Comparison of ENCODE assay signal across 10 cellular contexts in genomic region chr17:48613862-48614694, GRCh38. TPM values are rescaled to one million over a fixed set of nuclear protein-coding genes. Genes with fewer than 3 reads are reported as not detected.
DNase-seq lines count a peak whose midpoint lies in the region; FAIRE-seq and TF ChIP-seq lines count a peak whose summit lies in the region.
"Had no signal": no experiment of that assay in that cellular context is flagged by ENCODE, and none has a peak within 500 bp of the region (broad histone marks: within the 10 kb centered on the region; RNA-seq: fewer than 3 reads in every experiment).

No MANE protein-coding gene starts in this region.

- peaks cover 36% of the 10 kb centered on the region for H3K4me1 Mint-ChIP-seq in Calu3 (ENCODE audit: low read depth, unreplicated experiment)

- no peak overlapping the region for H4K91ac ChIP-seq in neuronal stem cell (ENCODE audit: low read depth, low read length, poor library complexity)

- no peaks in the 10 kb centered on the region for H3K9me2 ChIP-seq in OCI-LY7 (ENCODE audit: insufficient read depth, low read length)

- H2AFZ ChIP-seq in OCI-LY7 (ENCODE audit: low read length) = no peak overlapping the region
- H2AFZ ChIP-seq in mammary epithelial cell (ENCODE audit: low read depth, low read length) = no peak overlapping the region
- H2AFZ ChIP-seq in neuronal stem cell (ENCODE audit: low read length) = peak overlapping the region; percentile 75

- no peaks in the 10 kb centered on the region for H3K79me1 ChIP-seq in neuronal stem cell (ENCODE audit: low read depth, low read length)

- H3K27ac ChIP-seq in OCI-LY7 (ENCODE audit: low read depth, low read length, poor library complexity, severe bottlenecking) (no peak overlapping the region), mammary epithelial cell (ENCODE audit: insufficient read depth, low read depth, low read length) (no peak overlapping the region), neuronal stem cell (replicated peaks; ENCODE audit: low read length) (no peak overlapping the region)

- H3K9ac ChIP-seq in mammary epithelial cell (ENCODE audit: insufficient read depth, low read length) = no peak overlapping the region
- H3K9ac ChIP-seq in neuronal stem cell (ENCODE audit: low read depth, low read length, poor library complexity) = no peak overlapping the region

- WGBS in mammary epithelial cell (ENCODE audit: low coverage, missing lambda C conversion rate) = 18% methylated on average over 32 of the region's 55 CpGs
- no CpG with 5 or more reads among the region's 55 CpGs for WGBS in neuronal stem cell (ENCODE audit: extremely low coverage in 2 of 2, insufficient read length in 2 of 2, insufficient replicate concordance in 1 of 2), 2 donors

- H3K79me2 ChIP-seq in OCI-LY7 (ENCODE audit: insufficient read depth, low read depth, low read length) (no peaks in the 10 kb centered on the region), mammary epithelial cell (ENCODE audit: insufficient read depth, low read length) (no peaks in the 10 kb centered on the region)

- no peak for TF ChIP-seq CTCF in Calu3 (IDR thresholded peaks at IDR 0.05; ENCODE audit: unreplicated experiment)
- TF ChIP-seq CTCF in OCI-LY7 (conservative IDR thresholded peaks at IDR 0.05; ENCODE audit: low read length) = no peak
- no peak for TF ChIP-seq CTCF in mammary epithelial cell (conservative IDR thresholded peaks at IDR 0.05 in 1 of 2, IDR thresholded peaks at IDR 0.05 in 1 of 2; ENCODE audit: extremely low read depth in 1 of 2, insufficient read depth in 1 of 2, low read depth in 1 of 2, low read length in 2 of 2)

- no peak overlapping the region for H2BK120ac ChIP-seq in neuronal stem cell (ENCODE audit: low read depth, low read length)

- FAIRE-seq in urothelium cell line (lab: Jason Lieb, UNC) = no peak

- peaks cover 26% of the 10 kb centered on the region for H3K4me1 ChIP-seq in OCI-LY7 (ENCODE audit: insufficient read depth, low read length, poor library complexity, severe bottlenecking)
- H3K4me1 ChIP-seq in mammary epithelial cell (ENCODE audit: insufficient read depth, low read length) = peaks cover 14% of the 10 kb centered on the region
- H3K4me1 ChIP-seq in neuronal stem cell (ENCODE audit: control insufficient read depth in 2 of 2, insufficient read depth in 1 of 2, low read depth in 1 of 2, low read length in 2 of 2) = peaks cover 0 to 3% of the 10 kb centered on the region in 2 donors

- no peaks in the 10 kb centered on the region for H3K9me3 Mint-ChIP-seq in Calu3 (ENCODE audit: low read depth, unreplicated experiment)

- H3K4ac ChIP-seq in neuronal stem cell (ENCODE audit: low read length) = no peak overlapping the region

- peak overlapping the region; percentile 74 for H3K27ac Mint-ChIP-seq in Calu3 (ENCODE audit: unreplicated experiment)

- POLR2A ChIA-PET in OCI-LY7 (lab: Charles Lee) = interaction anchor here (0.7 kb wide), 1 partner anchor 15 kb away, joined by 5 read pairs; no protein-coding TSS in a partner anchor

- in situ Hi-C loops in mammary epithelial cell (cut with MboI; ENCODE audit: low sequenced_read_pairs in 2 of 2) = no loop called here
- in situ Hi-C loops in KBM-7 (cut with MboI; ENCODE audit: low pct_unique_long_range_greater_than_20kb, low sequenced_read_pairs) = no loop called here

- peaks cover 45% of the 10 kb centered on the region for H3K27me3 Mint-ChIP-seq in Calu3 (ENCODE audit: unreplicated experiment)

- peak overlapping the region; percentile 88 for H3K4me3 Mint-ChIP-seq in Calu3 (ENCODE audit: low read depth, unreplicated experiment)

- H4K20me1 ChIP-seq in OCI-LY7 (ENCODE audit: insufficient read depth, low read length) (no peaks in the 10 kb centered on the region), mammary epithelial cell (ENCODE audit: insufficient read depth, low read length) (no peaks in the 10 kb centered on the region)

- H3K4me2 ChIP-seq in OCI-LY7 (ENCODE audit: low read length) = peak overlapping the region; percentile 73; the same call in 1 of the 2 replicates
- H3K4me2 ChIP-seq in mammary epithelial cell (ENCODE audit: insufficient read depth, low read depth, low read length) = peak overlapping the region; percentile 57
- H3K4me2 ChIP-seq in neuronal stem cell (ENCODE audit: insufficient read depth, low read length, poor library complexity, severe bottlenecking) = no peak overlapping the region

- dilution Hi-C loops in mammary epithelial cell (cut with HindIII; ENCODE audit: low sequenced_read_pairs) = no loop called here

- CTCF ChIA-PET in Calu3 (lab: Charles Lee) (interaction anchor here (0.6 to 2.9 kb wide), 10 partner anchors 9 to 589 kb away, joined by 3 to 10 read pairs (median 4); partner anchors contain the start of genes HOXB6 and HOXB9), OCI-LY7 (lab: Charles Lee; ENCODE audit: unreplicated experiment) (no interaction called here), mammary epithelial cell (lab: Charles Lee; ENCODE audit: low non-redundant PET) (no interaction called here)

- no peak overlapping the region for H2BK15ac ChIP-seq in neuronal stem cell (ENCODE audit: low read length)

- no peak overlapping the region for H2BK5ac ChIP-seq in neuronal stem cell (ENCODE audit: low read length)

- no peak overlapping the region for H4K8ac ChIP-seq in neuronal stem cell (ENCODE audit: low read depth, low read length)

- peaks cover 100% of the 10 kb centered on the region for H3K36me3 Mint-ChIP-seq in Calu3 (ENCODE audit: insufficient read depth, unreplicated experiment)

- no peak overlapping the region for H2BK12ac ChIP-seq in neuronal stem cell (ENCODE audit: low read length)

- H2AK5ac ChIP-seq in neuronal stem cell (ENCODE audit: low read depth, low read length) = no peak overlapping the region

- H3K27me3 ChIP-seq in mammary epithelial cell (ENCODE audit: insufficient read depth, low read length) (peaks cover 77% of the 10 kb centered on the region), neuronal stem cell (ENCODE audit: control insufficient read depth in 3 of 3, insufficient read depth in 3 of 3, low read depth in 1 of 3, low read length in 3 of 3) (peaks cover 77 to 99% (median 99%) of the 10 kb centered on the region in 3 experiments)

- BruUV-seq in Calu3 (replicated peaks; lab: Mats Ljungman, UMichigan) = no TSS peak
- BruUV-seq in OCI-LY7 (replicated peaks; lab: Mats Ljungman, UMichigan) = no TSS peak
- BruUV-seq in mammary epithelial cell (replicated peaks; lab: Mats Ljungman, UMichigan) = no TSS peak

- H3K9me3 ChIP-seq in OCI-LY7 (ENCODE audit: low read length) (no peaks in the 10 kb centered on the region), mammary epithelial cell (replicated peaks; ENCODE audit: insufficient read depth, low read length) (no peaks in the 10 kb centered on the region), neuronal stem cell (replicated peaks in 1 of 2; ENCODE audit: control insufficient read depth in 2 of 2, insufficient read depth in 1 of 2, low read depth in 1 of 2, low read length in 2 of 2) (peaks cover under 1 to 10% of the 10 kb centered on the region in 2 donors)

- no peaks in the 10 kb centered on the region for H3K36me3 ChIP-seq in OCI-LY7 (ENCODE audit: insufficient read depth, low read length)
- H3K36me3 ChIP-seq in mammary epithelial cell (ENCODE audit: insufficient read depth, low read length) = no peaks in the 10 kb centered on the region
- no peaks in the 10 kb centered on the region for H3K36me3 ChIP-seq in neuronal stem cell (replicated peaks in 1 of 2; ENCODE audit: control insufficient read depth in 2 of 2, insufficient read depth in 2 of 2, low read length in 2 of 2)

- intact Hi-C loops in Calu3 (cut with micrococcal nuclease; ENCODE audit: unreplicated experiment) (no loop called here), OCI-LY7 (cut with micrococcal nuclease; ENCODE audit: unreplicated experiment) (no loop called here), mammary epithelial cell (cut with micrococcal nuclease) (no loop called here)

- H3K23ac ChIP-seq in neuronal stem cell (ENCODE audit: low read depth, low read length, poor library complexity) = no peak overlapping the region

- H3K18ac ChIP-seq in neuronal stem cell (ENCODE audit: low read length) = peak overlapping the region; percentile 38

- DNase-seq in Calu3 (no peak), OCI-LY7 (ENCODE audit: low spot score) (no peak), mammary epithelial cell (no peak), neuronal stem cell (ENCODE audit: low spot score) (no peak), urothelium cell line (ENCODE audit: low spot score) (no peak), NCI-H1092 treated with DMSO at 0.1 percent for 48 hours (lab: John Stamatoyannopoulos, UW) (no peak), KBM-7 (no peak), NCI-H187 (lab: John Stamatoyannopoulos, UW) (no peak)
- DNase-seq: cortex of kidney had no signal

- H3K4me3 ChIP-seq in OCI-LY7 (ENCODE audit: low read depth, low read length, poor library complexity, severe bottlenecking) (no peak overlapping the region), mammary epithelial cell (replicated peaks in 1 of 3; ENCODE audit: insufficient read depth in 1 of 3, low read depth in 2 of 3, low read length in 3 of 3) (no peak overlapping the region), neuronal stem cell (ENCODE audit: low read length in 2 of 2) (no peak overlapping the region)

- H3K14ac ChIP-seq in neuronal stem cell (ENCODE audit: low read length) = no peak overlapping the region

RNA-seq across cellular contexts. Expression of gene HOXB8, which starts 1.0 kb away (rescaled TPM):
- total RNA-seq in Calu3 (2022) (28.2 and 30.9 TPM in 2 replicates), OCI-LY7 (2022) (not detected in 2 replicates), mammary epithelial cell (not detected)
- total RNA-seq in OCI-LY7 (2014; rRNA removed; shearing (Covaris generic)) = not detected in 2 replicates
- not detected for polyA plus RNA-seq in mammary epithelial cell
- polyA minus RNA-seq in mammary epithelial cell = not detected
- polyA plus RNA-seq in neuronal stem cell (2013, experiment 1 of 2) = not detected
- polyA plus RNA-seq in neuronal stem cell (2013, experiment 2 of 2) = not detected

RNA-seq across cellular contexts. Expression of gene HOXB7, which starts 3.3 kb away (rescaled TPM):
- total RNA-seq in Calu3 (2022) (30.2 and 31.3 TPM in 2 replicates), OCI-LY7 (2022) (16.3 and 17.0 TPM in 2 replicates), mammary epithelial cell (not detected)
- 6.3 and 9.2 TPM in 2 replicates for total RNA-seq in OCI-LY7 (2014; rRNA removed; shearing (Covaris generic))
- 0.67 TPM for polyA plus RNA-seq in mammary epithelial cell
- not detected for polyA minus RNA-seq in mammary epithelial cell
- polyA plus RNA-seq in neuronal stem cell (2013, experiment 1 of 2) = not detected
- polyA plus RNA-seq in neuronal stem cell (2013, experiment 2 of 2) = not detected

RNA-seq across cellular contexts. Expression of gene HOXB6, which starts 9.3 kb away (rescaled TPM):
- total RNA-seq in Calu3 (2022) = 140 and 144 TPM in 2 replicates
- total RNA-seq in OCI-LY7 (2014; rRNA removed; shearing (Covaris generic)) = 0.41 TPM in 1 of 2 replicates, not detected in the other
- not detected in 2 replicates for total RNA-seq in OCI-LY7 (2022)
- total RNA-seq in mammary epithelial cell = under 1 TPM; under 0.01 to 0.59 TPM
- 0.49 TPM for polyA plus RNA-seq in mammary epithelial cell
- not detected for polyA minus RNA-seq in mammary epithelial cell
- polyA plus RNA-seq in neuronal stem cell (2013, experiment 1 of 2) = not detected
- not detected for polyA plus RNA-seq in neuronal stem cell (2013, experiment 2 of 2)

RNA-seq across cellular contexts. Expression of gene HOXB9, which starts 12.1 kb away (rescaled TPM):
- total RNA-seq in Calu3 (2022) = 26.0 and 27.8 TPM in 2 replicates
- total RNA-seq in OCI-LY7 (2014; rRNA removed; shearing (Covaris generic)) = not detected in 2 replicates
- not detected in 2 replicates for total RNA-seq in OCI-LY7 (2022)
- under 1 TPM in 1 of 2 donors, not detected in 1; 0.59 TPM for total RNA-seq in mammary epithelial cell
- not detected for polyA plus RNA-seq in mammary epithelial cell
- polyA minus RNA-seq in mammary epithelial cell = not detected
- not detected for polyA plus RNA-seq in neuronal stem cell (2013, experiment 1 of 2)
- not detected for polyA plus RNA-seq in neuronal stem cell (2013, experiment 2 of 2)

RNA-seq across cellular contexts. Expression of gene HOXB5, which starts 20.5 kb away (rescaled TPM):
- total RNA-seq in Calu3 (2022) (47.2 and 48.5 TPM in 2 replicates), OCI-LY7 (2022) (not detected in 2 replicates), mammary epithelial cell (not detected)
- not detected in 2 replicates for total RNA-seq in OCI-LY7 (2014; rRNA removed; shearing (Covaris generic))
- polyA plus RNA-seq in mammary epithelial cell = not detected
- not detected for polyA minus RNA-seq in mammary epithelial cell
- polyA plus RNA-seq in neuronal stem cell (2013, experiment 1 of 2) = not detected
- polyA plus RNA-seq in neuronal stem cell (2013, experiment 2 of 2) = not detected
- total RNA-seq: SK-MEL-5 had no signal

Comparison
In these comparisons a context has a peak if more than half of its experiments do, and no peak if none do; other contexts are left out.
1. RNA of gene HOXB8, which starts 1.0 kb away (total RNA-seq): 28.2 to 30.9 TPM in Calu3; not detected in OCI-LY7 and not detected in mammary epithelial cell; every median in the first group is over 10 times any median in the second.
2. RNA of gene HOXB7, which starts 3.3 kb away (total RNA-seq): 30.2 to 31.3 TPM in Calu3 and 6.3 to 17.0 TPM in OCI-LY7; not detected in mammary epithelial cell; every median in the first group is over 4 times any median in the second.
3. RNA of gene HOXB6, which starts 9.3 kb away (total RNA-seq): 140 to 144 TPM in Calu3; under 0.01 to 0.59 TPM in mammary epithelial cell and 0.41 TPM in OCI-LY7; every median in the first group is over 10 times any median in the second.